Comparison of ENCODE assay signal across 24 cellular contexts in genomic region chr1:181763736-181764135, GRCh38.
"Had no signal": no experiment of that assay in that cellular context is flagged by ENCODE, and none has a peak within 500 bp of the region (broad histone marks: within the 10 kb centered on the region; RNA-seq: fewer than 3 reads in every experiment).

No MANE protein-coding gene starts in this region.

- H3K36me3 ChIP-seq: esophagus muscularis mucosa, gastroesophageal sphincter, left ventricle myocardium inferior, lower lobe of right lung, neural progenitor cell, ovary, right atrium auricular region, sigmoid colon, transverse colon had no signal

- H3K27me3 ChIP-seq: dorsolateral prefrontal cortex, esophagus muscularis mucosa, gastroesophageal sphincter, neural progenitor cell, ovary, right atrium auricular region, sigmoid colon, testis, transverse colon had no signal

- H3K4me1 ChIP-seq: esophagus muscularis mucosa, gastroesophageal sphincter, left ventricle myocardium inferior, lower lobe of right lung, right atrium auricular region, sigmoid colon, testis, transverse colon had no signal

- H3K27ac ChIP-seq: coronary artery, dorsolateral prefrontal cortex, esophagus muscularis mucosa, gastroesophageal sphincter, left ventricle myocardium inferior, lower lobe of right lung, neural progenitor cell, ovary, right atrium auricular region, sigmoid colon, skin epidermis, testis, transverse colon had no signal

- DNase-seq: dorsolateral prefrontal cortex; effector CD8-positive, alpha-beta T cell; glutamatergic neuron; islet precursor cell; left cardiac atrium; left ventricle myocardium inferior; lower lobe of right lung; mesenchymal stem cell; midbrain; nucleus accumbens; ovary; sigmoid colon; stimulated activated CD4-positive, alpha-beta T cell treated with anti-CD3 and anti-CD28 coated beads, Interleukin-2, amount 100 ng/mL, for 24 hours; stimulated activated CD4-positive, alpha-beta T cell treated with anti-CD3 and anti-CD28 coated beads, Interleukin-4, amount 100 ng/mL, for 4 hours; stimulated activated naive B cell treated with anti-CD40 and anti-IgM and Interleukin-4, amounts not matched to agents 10 μg/mL and 1 μg/mL and 100 μg/mL, for 72 hours; stimulated activated naive CD8-positive, alpha-beta T cell treated with anti-CD3 and anti-CD28 coated beads, Interleukin-15, amount 100 ng/mL, for 72 hours; testis; transverse colon had no signal

- H3K4me3 ChIP-seq: coronary artery, dorsolateral prefrontal cortex, esophagus muscularis mucosa, gastroesophageal sphincter, left ventricle myocardium inferior, lower lobe of right lung, neural progenitor cell, ovary, right atrium auricular region, sigmoid colon, skin epidermis, testis, transverse colon had no signal

- H3K9me3 ChIP-seq: esophagus muscularis mucosa, gastroesophageal sphincter, left ventricle myocardium inferior, lower lobe of right lung, ovary, right atrium auricular region, sigmoid colon, testis, transverse colon had no signal
